1 cellular context compared by ENCODE assay signal in the genomic region with DNA sequence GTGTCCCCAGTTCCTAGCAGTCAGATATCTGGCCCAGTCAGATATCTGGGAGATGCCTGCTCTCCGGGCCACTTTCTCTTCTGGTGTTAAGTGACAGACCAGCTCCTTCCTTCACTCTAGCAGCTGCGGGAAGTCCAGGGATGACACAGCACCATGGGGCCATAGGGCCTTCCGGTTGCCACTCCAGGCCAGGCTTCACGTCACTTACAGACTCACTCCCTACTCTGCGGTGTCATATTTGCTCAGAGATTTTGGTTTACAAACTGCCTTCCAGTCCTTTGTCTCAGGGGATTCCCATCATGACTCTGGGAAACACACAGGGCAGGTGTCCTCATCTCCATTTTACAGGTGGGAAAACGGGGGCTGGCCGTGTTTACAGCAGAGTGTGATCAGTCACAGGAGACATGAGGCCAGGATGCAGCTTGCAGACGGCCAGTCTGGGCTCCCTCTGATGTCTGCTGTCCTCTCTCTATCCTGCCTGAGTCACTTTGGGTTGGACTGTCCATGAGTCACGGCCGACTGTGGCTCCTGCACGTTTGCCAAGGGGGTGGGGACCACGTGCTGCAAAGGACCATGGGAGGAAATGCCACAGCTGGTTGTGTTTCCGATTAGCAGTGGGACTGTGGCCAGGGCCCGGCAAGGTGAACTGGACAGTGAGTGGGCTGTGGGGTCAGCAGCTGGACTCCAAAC.
TF ChIP-seq lines count a peak whose summit lies in the region.

No MANE protein-coding gene starts in this region.

TF ChIP-seq in HepG2, 621 proteins besides CTCF, POLR2A, EP300 and RAD21 (continued from another document and continues in another):
- TF ChIP-seq HNF1A (IDR thresholded peaks at IDR 0.05; ENCODE audit: low read depth) (peak; percentile 46; the same call in 1 of the 2 replicates), HNF1A (CRISPR knock-in tag; IDR thresholded peaks at IDR 0.05; ENCODE audit: borderline replicate concordance) (peak; percentile 60; the same call in 1 of the 2 replicates), ZBTB8A (CRISPR knock-in tag; IDR thresholded peaks at IDR 0.05; ENCODE audit: borderline replicate concordance, low read depth) (no peak), ZNF605 (CRISPR knock-in tag; IDR thresholded peaks at IDR 0.05) (no peak), ZNF598 (CRISPR knock-in tag; IDR thresholded peaks at IDR 0.05; ENCODE audit: borderline replicate concordance) (no peak), RFX3 (CRISPR knock-in tag; IDR thresholded peaks at IDR 0.05) (no peak), GMEB2 (CRISPR knock-in tag; IDR thresholded peaks at IDR 0.05; ENCODE audit: low read depth) (no peak), STAG1 (CRISPR knock-in tag; IDR thresholded peaks at IDR 0.05) (no peak; the same call in 1 of the 2 replicates), ZSCAN25 (CRISPR knock-in tag; IDR thresholded peaks at IDR 0.05) (peak; percentile 83), FOXP4 (CRISPR knock-in tag; IDR thresholded peaks at IDR 0.05) (peak; percentile 51; the same call in 1 of the 2 replicates), RFX1 (IDR thresholded peaks at IDR 0.05) (no peak), TRAFD1 (CRISPR knock-in tag; IDR thresholded peaks at IDR 0.05; ENCODE audit: borderline replicate concordance) (no peak), ZBTB14 (CRISPR knock-in tag; IDR thresholded peaks at IDR 0.05) (no peak), MAF1 (CRISPR knock-in tag; IDR thresholded peaks at IDR 0.05; ENCODE audit: borderline replicate concordance) (no peak), ZNF652 (CRISPR knock-in tag; IDR thresholded peaks at IDR 0.05; ENCODE audit: borderline replicate concordance, low read depth) (no peak), ATAD3A (CRISPR knock-in tag; IDR thresholded peaks at IDR 0.05) (no peak), CREB3 (CRISPR knock-in tag; IDR thresholded peaks at IDR 0.05) (no peak), MAFF (IDR thresholded peaks at IDR 0.05; ENCODE audit: low read depth, low read length) (no peak; the same call in 1 of the 2 replicates), CBFB (CRISPR knock-in tag; IDR thresholded peaks at IDR 0.05) (no peak), KDM3A (CRISPR knock-in tag; IDR thresholded peaks at IDR 0.05; ENCODE audit: low read depth) (peak; percentile 71; the same call in 1 of the 2 replicates), ZBTB33 (CRISPR knock-in tag; IDR thresholded peaks at IDR 0.05) (no peak), EHMT2 (IDR thresholded peaks at IDR 0.05; ENCODE audit: borderline replicate concordance, low read depth, low read length) (no peak), FOXK2 (IDR thresholded peaks at IDR 0.05) (peak; percentile 49; the same call in 1 of the 2 replicates), FOSL2 (CRISPR knock-in tag; IDR thresholded peaks at IDR 0.05) (peak; percentile 97), ZFP90 (CRISPR knock-in tag; IDR thresholded peaks at IDR 0.05; ENCODE audit: borderline replicate concordance) (peak; percentile 86; the same call in 1 of the 2 replicates), MBNL3 (CRISPR knock-in tag; conservative IDR thresholded peaks at IDR 0.05) (no peak), MTA3 (CRISPR knock-in tag; IDR thresholded peaks at IDR 0.05) (no peak), TBX2 (CRISPR knock-in tag; IDR thresholded peaks at IDR 0.05; ENCODE audit: borderline replicate concordance) (peak; percentile 81; the same call in 1 of the 2 replicates), NFKB2 (CRISPR knock-in tag; IDR thresholded peaks at IDR 0.05; ENCODE audit: borderline replicate concordance) (peak; percentile 66; the same call in 1 of the 2 replicates), PAWR (CRISPR knock-in tag; IDR thresholded peaks at IDR 0.05; ENCODE audit: borderline replicate concordance) (no peak), NCOR1 (IDR thresholded peaks at IDR 0.05; ENCODE audit: borderline replicate concordance, low read length) (no peak), ZNF563 (CRISPR knock-in tag; IDR thresholded peaks at IDR 0.05) (0 out of 2 replicates have a peak, but pooled peaks have one; percentile 35)
- TF ChIP-seq, protein P1, sequence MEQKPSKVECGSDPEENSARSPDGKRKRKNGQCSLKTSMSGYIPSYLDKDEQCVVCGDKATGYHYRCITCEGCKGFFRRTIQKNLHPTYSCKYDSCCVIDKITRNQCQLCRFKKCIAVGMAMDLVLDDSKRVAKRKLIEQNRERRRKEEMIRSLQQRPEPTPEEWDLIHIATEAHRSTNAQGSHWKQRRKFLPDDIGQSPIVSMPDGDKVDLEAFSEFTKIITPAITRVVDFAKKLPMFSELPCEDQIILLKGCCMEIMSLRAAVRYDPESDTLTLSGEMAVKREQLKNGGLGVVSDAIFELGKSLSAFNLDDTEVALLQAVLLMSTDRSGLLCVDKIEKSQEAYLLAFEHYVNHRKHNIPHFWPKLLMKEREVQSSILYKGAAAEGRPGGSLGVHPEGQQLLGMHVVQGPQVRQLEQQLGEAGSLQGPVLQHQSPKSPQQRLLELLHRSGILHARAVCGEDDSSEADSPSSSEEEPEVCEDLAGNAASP (CRISPR knock-in tag; IDR thresholded peaks at IDR 0.05; ENCODE audit: borderline replicate concordance): peak; percentile 41; the same call in 1 of the 2 replicates
- TF ChIP-seq, protein P2, sequence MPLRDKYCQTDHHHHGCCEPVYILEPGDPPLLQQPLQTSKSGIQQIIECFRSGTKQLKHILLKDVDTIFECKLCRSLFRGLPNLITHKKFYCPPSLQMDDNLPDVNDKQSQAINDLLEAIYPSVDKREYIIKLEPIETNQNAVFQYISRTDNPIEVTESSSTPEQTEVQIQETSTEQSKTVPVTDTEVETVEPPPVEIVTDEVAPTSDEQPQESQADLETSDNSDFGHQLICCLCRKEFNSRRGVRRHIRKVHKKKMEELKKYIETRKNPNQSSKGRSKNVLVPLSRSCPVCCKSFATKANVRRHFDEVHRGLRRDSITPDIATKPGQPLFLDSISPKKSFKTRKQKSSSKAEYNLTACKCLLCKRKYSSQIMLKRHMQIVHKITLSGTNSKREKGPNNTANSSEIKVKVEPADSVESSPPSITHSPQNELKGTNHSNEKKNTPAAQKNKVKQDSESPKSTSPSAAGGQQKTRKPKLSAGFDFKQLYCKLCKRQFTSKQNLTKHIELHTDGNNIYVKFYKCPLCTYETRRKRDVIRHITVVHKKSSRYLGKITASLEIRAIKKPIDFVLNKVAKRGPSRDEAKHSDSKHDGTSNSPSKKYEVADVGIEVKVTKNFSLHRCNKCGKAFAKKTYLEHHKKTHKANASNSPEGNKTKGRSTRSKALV (CRISPR knock-in tag; IDR thresholded peaks at IDR 0.05): no peak
- TF ChIP-seq, protein P3, sequence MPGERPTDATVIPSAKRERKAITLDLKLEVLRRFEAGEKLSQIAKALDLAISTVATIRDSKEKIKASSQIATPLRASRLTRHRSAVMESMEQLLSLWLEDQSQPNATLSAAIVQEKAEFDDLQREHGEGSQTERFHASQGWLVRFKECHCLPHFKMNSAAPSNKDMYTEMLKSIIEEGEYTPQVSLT (CRISPR knock-in tag; IDR thresholded peaks at IDR 0.05; ENCODE audit: borderline replicate concordance, low read depth): no peak
